ENCODE assay signal across 9 cellular contexts in genomic region chr15:25710184-25710583, GRCh38.
DNase-seq lines count a peak whose midpoint lies in the region; ATAC-seq and TF ChIP-seq lines count a peak whose summit lies in the region.
"Had no signal": no experiment of that assay in that cellular context is flagged by ENCODE, and none has a peak within 500 bp of the region (broad histone marks: within the 10 kb centered on the region; RNA-seq: fewer than 3 reads in every experiment).

No MANE protein-coding gene starts in this region.

- no peaks in the 10 kb centered on the region for H3K36me3 ChIP-seq in neural progenitor cell

- H3K27me3 Mint-ChIP-seq in CD14-positive monocyte (ENCODE audit: low read depth in 3 of 3) (peaks cover 0 to 2% (median 0%) of the 10 kb centered on the region in 3 donors), neural progenitor cell (ENCODE audit: insufficient read depth, low read depth) (peaks cover 4% of the 10 kb centered on the region)
- H3K27me3 Mint-ChIP-seq in effector memory CD8-positive, alpha-beta T cell = no peaks in the 10 kb centered on the region

- H3K79me2 ChIP-seq in neural progenitor cell (ENCODE audit: low read depth) = no peaks in the 10 kb centered on the region

- H3K9ac ChIP-seq in neural progenitor cell = no peak overlapping the region

- H3K27me3 ChIP-seq in neural progenitor cell = no peaks in the 10 kb centered on the region

- peaks cover 4 to 14% of the 10 kb centered on the region in 2 donors for H3K36me3 Mint-ChIP-seq in CD14-positive monocyte
- peaks cover 7% of the 10 kb centered on the region for H3K36me3 Mint-ChIP-seq in effector memory CD8-positive, alpha-beta T cell (ENCODE audit: insufficient read depth)
- H3K36me3 Mint-ChIP-seq in neural progenitor cell = no peaks in the 10 kb centered on the region

- H3K4me1 ChIP-seq in neural progenitor cell = no peaks in the 10 kb centered on the region

- H3K4me1 Mint-ChIP-seq in CD14-positive monocyte (no peaks in the 10 kb centered on the region), neural progenitor cell (no peaks in the 10 kb centered on the region)
- no peaks in the 10 kb centered on the region for H3K4me1 Mint-ChIP-seq in effector memory CD8-positive, alpha-beta T cell (ENCODE audit: low read depth in 2 of 2)

- no peak overlapping the region for H2AFZ ChIP-seq in neural progenitor cell (replicated peaks)

- no peaks in the 10 kb centered on the region for H4K20me1 ChIP-seq in neural progenitor cell (ENCODE audit: low read depth)

- H3K27ac ChIP-seq in neural progenitor cell = no peak overlapping the region

- H3K4me3 Mint-ChIP-seq in CD14-positive monocyte (no peak overlapping the region), neural progenitor cell (no peak overlapping the region)
- H3K4me3 Mint-ChIP-seq in effector memory CD8-positive, alpha-beta T cell = no peak overlapping the region

- intact Hi-C loops in CD14-positive monocyte (cut with micrococcal nuclease) = no loop called here

- H3K9me3 ChIP-seq in neural progenitor cell (ENCODE audit: low read depth) = no peaks in the 10 kb centered on the region

- H3K27ac Mint-ChIP-seq in CD14-positive monocyte (no peak overlapping the region), neural progenitor cell (no peak overlapping the region)
- no peak overlapping the region for H3K27ac Mint-ChIP-seq in effector memory CD8-positive, alpha-beta T cell

- DNase-seq in CD14-positive monocyte (ENCODE audit: low spot score) (no peak), neural progenitor cell (ENCODE audit: low spot score) (peak; percentile 81), cortex of kidney (lab: John Stamatoyannopoulos, UW) (no peak), middle frontal gyrus (ENCODE audit: extremely low spot score, low spot score) (no peak), midbrain (lab: John Stamatoyannopoulos, UW) (no peak)
- DNase-seq in activated CD4-positive, alpha-beta T cell treated with anti-CD3 and anti-CD28 coated beads for 1 hour = peak; percentile 23
- DNase-seq in effector memory CD8-positive, alpha-beta T cell = peak; percentile 8 to 26 (median 12)

- ATAC-seq in HG02610 (IDR thresholded peaks at IDR 0.05; ENCODE audit: unreplicated experiment) = peak; percentile 40
- peak; percentile 47 for ATAC-seq in effector memory CD8-positive, alpha-beta T cell (replicated peaks)
- ATAC-seq: HCT116 had no signal

- H3K9me3 Mint-ChIP-seq in CD14-positive monocyte = no peaks in the 10 kb centered on the region
- H3K9me3 Mint-ChIP-seq in effector memory CD8-positive, alpha-beta T cell = no peaks in the 10 kb centered on the region
- H3K9me3 Mint-ChIP-seq in neural progenitor cell = no peaks in the 10 kb centered on the region

- no peaks in the 10 kb centered on the region for H3F3A ChIP-seq in neural progenitor cell (ENCODE audit: low read depth)

- no peak overlapping the region for H3K4me2 ChIP-seq in neural progenitor cell

- H3K4me3 ChIP-seq in neural progenitor cell = no peak overlapping the region

- TF ChIP-seq CTCF in CD14-positive monocyte (IDR thresholded peaks at IDR 0.05) (peak; percentile 75), neural progenitor cell (IDR thresholded peaks at IDR 0.05) (peak; percentile 85)

Comparison
In these comparisons a context has a peak if more than half of its experiments do, and no peak if none do; other contexts are left out.
1. DNase-seq: peak in activated CD4-positive, alpha-beta T cell treated with anti-CD3 and anti-CD28 coated beads for 1 hour (single experiment), effector memory CD8-positive, alpha-beta T cell (3 of 3) and neural progenitor cell (single experiment); none in CD14-positive monocyte (single experiment), cortex of kidney (single experiment), middle frontal gyrus (single experiment) and midbrain (single experiment).